Comparison of ENCODE assay signal across 8 cellular contexts in the genomic region with DNA sequence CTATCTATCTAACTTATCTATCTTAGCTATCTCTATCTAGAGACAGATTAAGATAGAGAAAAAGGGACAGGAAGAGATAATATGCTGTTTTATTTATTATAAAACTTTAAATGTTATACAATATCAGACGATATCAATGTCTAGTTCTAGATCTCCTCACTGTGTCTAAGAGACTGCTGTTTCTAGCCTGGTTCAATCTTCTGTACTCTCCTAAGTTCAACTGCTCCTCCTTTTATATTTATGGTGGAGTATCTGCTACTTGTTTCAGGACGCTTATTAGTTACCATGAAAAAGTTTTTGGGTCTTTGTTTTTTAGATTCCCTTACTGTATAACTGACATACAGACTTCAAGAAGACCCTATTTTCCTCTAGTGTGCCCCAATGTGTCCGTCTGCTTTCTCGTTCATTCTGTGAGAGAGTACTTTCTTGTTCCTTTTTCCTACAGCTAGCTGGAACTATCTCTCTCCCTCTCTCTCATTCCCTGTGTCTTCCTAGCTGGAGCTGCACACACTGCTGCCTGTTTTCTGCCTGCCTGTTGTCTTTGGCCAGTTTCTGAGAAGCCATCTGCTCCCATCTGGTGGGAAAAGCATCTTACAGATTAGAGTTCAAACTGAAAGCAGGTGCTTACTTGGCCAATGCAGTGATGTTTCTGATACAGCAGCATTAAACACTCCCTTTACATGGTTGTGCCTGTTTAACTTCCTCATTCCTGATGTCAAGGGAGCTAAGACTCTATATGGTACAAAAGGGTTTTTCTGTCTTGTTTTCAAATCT. TPM values are rescaled to one million over a fixed set of nuclear protein-coding genes. Genes with fewer than 3 reads are reported as not detected.
DNase-seq lines count a peak whose midpoint lies in the region; ATAC-seq and TF ChIP-seq lines count a peak whose summit lies in the region.

No MANE protein-coding gene starts in this region.

- peak overlapping the region; percentile 83 for H3K4me2 ChIP-seq in MM.1S (ENCODE audit: low read depth, low read length)

- no peaks in the 10 kb centered on the region for H3K9me3 Mint-ChIP-seq in activated T-helper 1 cell treated with anti-CD3 and anti-CD28 coated beads, Interleukin-12 subunit alpha, Interleukin-12 subunit beta, Interleukin-2, Interleukin-4 antibody, amounts not matched to agents 30 ng/mL and 10 ng/mL and 1 ng/mL, durations not matched to agents 14 hours and 24 hours and 36 hours
- no peaks in the 10 kb centered on the region for H3K9me3 Mint-ChIP-seq in stimulated activated memory B cell treated with anti-CD40 and anti-IgM and Interleukin-4, amounts not matched to agents 10 μg/mL and 1 μg/mL and 100 μg/mL, for 72 hours

- peak overlapping the region; percentile 33; the same call in 1 of the 2 replicates for H3K9ac ChIP-seq in MM.1S (ENCODE audit: low read length)

- no peaks in the 10 kb centered on the region for H3K27me3 ChIP-seq in MM.1S (replicated peaks; ENCODE audit: insufficient read depth, low read length)

- peak; percentile 63 for ATAC-seq in GM21423 (IDR thresholded peaks at IDR 0.05; ENCODE audit: unreplicated experiment)
- ATAC-seq in stimulated activated memory B cell treated with anti-CD40 and anti-IgM and Interleukin-4, amounts not matched to agents 10 μg/mL and 1 μg/mL and 100 μg/mL, for 72 hours = peak; percentile 68
- no peak for ATAC-seq in HG03521 (IDR thresholded peaks at IDR 0.05; ENCODE audit: unreplicated experiment)

- H3K9me2 ChIP-seq in MM.1S (replicated peaks; ENCODE audit: insufficient read depth, low read length) = no peaks in the 10 kb centered on the region

- peak overlapping the region; percentile 79 for H2AFZ ChIP-seq in MM.1S (ENCODE audit: low read length)

- no peaks in the 10 kb centered on the region for H3K79me2 ChIP-seq in MM.1S (ENCODE audit: low read length)

- peaks cover 4% of the 10 kb centered on the region for H3K27me3 Mint-ChIP-seq in activated T-helper 1 cell treated with anti-CD3 and anti-CD28 coated beads, Interleukin-12 subunit alpha, Interleukin-12 subunit beta, Interleukin-2, Interleukin-4 antibody, amounts not matched to agents 30 ng/mL and 10 ng/mL and 1 ng/mL, durations not matched to agents 14 hours and 24 hours and 36 hours (ENCODE audit: insufficient read depth)
- H3K27me3 Mint-ChIP-seq in stimulated activated memory B cell treated with anti-CD40 and anti-IgM and Interleukin-4, amounts not matched to agents 10 μg/mL and 1 μg/mL and 100 μg/mL, for 72 hours = peaks cover 3% of the 10 kb centered on the region

- peak overlapping the region; percentile 69 for H3K4me3 Mint-ChIP-seq in activated T-helper 1 cell treated with anti-CD3 and anti-CD28 coated beads, Interleukin-12 subunit alpha, Interleukin-12 subunit beta, Interleukin-2, Interleukin-4 antibody, amounts not matched to agents 30 ng/mL and 10 ng/mL and 1 ng/mL, durations not matched to agents 14 hours and 24 hours and 36 hours
- H3K4me3 Mint-ChIP-seq in stimulated activated memory B cell treated with anti-CD40 and anti-IgM and Interleukin-4, amounts not matched to agents 10 μg/mL and 1 μg/mL and 100 μg/mL, for 72 hours = peak overlapping the region; percentile 66

- peak overlapping the region; percentile 37; the same call in 1 of the 2 replicates for H3K27ac ChIP-seq in MM.1S (ENCODE audit: low read length)

- H3K36me3 Mint-ChIP-seq in activated T-helper 1 cell treated with anti-CD3 and anti-CD28 coated beads, Interleukin-12 subunit alpha, Interleukin-12 subunit beta, Interleukin-2, Interleukin-4 antibody, amounts not matched to agents 30 ng/mL and 10 ng/mL and 1 ng/mL, durations not matched to agents 14 hours and 24 hours and 36 hours (ENCODE audit: low read depth) = no peaks in the 10 kb centered on the region
- H3K36me3 Mint-ChIP-seq in stimulated activated memory B cell treated with anti-CD40 and anti-IgM and Interleukin-4, amounts not matched to agents 10 μg/mL and 1 μg/mL and 100 μg/mL, for 72 hours = no peaks in the 10 kb centered on the region

- TF ChIP-seq CTCF in MM.1S (IDR thresholded peaks at IDR 0.05; ENCODE audit: low read length) = peak; percentile 7; the same call in 1 of the 2 replicates

- H3K9me3 ChIP-seq in MM.1S (replicated peaks; ENCODE audit: insufficient read depth, low read length) = no peaks in the 10 kb centered on the region

- peaks cover 12% of the 10 kb centered on the region for H3K4me1 ChIP-seq in MM.1S (ENCODE audit: low read length)

- peaks cover 6% of the 10 kb centered on the region; the same call in 1 of the 2 replicates for H3F3A ChIP-seq in MM.1S (ENCODE audit: insufficient read depth, low read length)

- intact Hi-C loops in activated T-helper 1 cell treated with anti-CD3 and anti-CD28 coated beads, Interleukin-12 subunit alpha, Interleukin-12 subunit beta, Interleukin-2, Interleukin-4 antibody, amounts not matched to agents 30 ng/mL and 10 ng/mL and 1 ng/mL, durations not matched to agents 14 hours and 24 hours and 36 hours (cut with micrococcal nuclease) = loop anchor here (2.0 to 5.0 kb wide), 2 partner anchors 116 to 1819 kb away; no protein-coding TSS in a partner anchor

- DNase-seq in ELR (ENCODE audit: low read depth) (peak; percentile 49), MM.1S (peak; percentile 62), epidermal melanocyte (ENCODE audit: insufficient read length, low spot score) (no peak), HT-29 (ENCODE audit: low spot score) (no peak)
- DNase-seq in activated T-helper 1 cell treated with anti-CD3 and anti-CD28 coated beads, Interleukin-12 subunit alpha, Interleukin-12 subunit beta, Interleukin-2, Interleukin-4 antibody, amounts not matched to agents 30 ng/mL and 10 ng/mL and 1 ng/mL, durations not matched to agents 14 hours and 24 hours and 36 hours (ENCODE audit: low spot score) = no peak

- no peaks in the 10 kb centered on the region for H3K36me3 ChIP-seq in MM.1S (replicated peaks; ENCODE audit: insufficient read depth, low read length)

- H3K4me3 ChIP-seq in MM.1S (ENCODE audit: low read length) = peak overlapping the region; percentile 42

- peaks cover 22% of the 10 kb centered on the region for H3K4me1 Mint-ChIP-seq in activated T-helper 1 cell treated with anti-CD3 and anti-CD28 coated beads, Interleukin-12 subunit alpha, Interleukin-12 subunit beta, Interleukin-2, Interleukin-4 antibody, amounts not matched to agents 30 ng/mL and 10 ng/mL and 1 ng/mL, durations not matched to agents 14 hours and 24 hours and 36 hours (ENCODE audit: low read depth)
- H3K4me1 Mint-ChIP-seq in stimulated activated memory B cell treated with anti-CD40 and anti-IgM and Interleukin-4, amounts not matched to agents 10 μg/mL and 1 μg/mL and 100 μg/mL, for 72 hours = peaks cover 14% of the 10 kb centered on the region

- H3K27ac Mint-ChIP-seq in activated T-helper 1 cell treated with anti-CD3 and anti-CD28 coated beads, Interleukin-12 subunit alpha, Interleukin-12 subunit beta, Interleukin-2, Interleukin-4 antibody, amounts not matched to agents 30 ng/mL and 10 ng/mL and 1 ng/mL, durations not matched to agents 14 hours and 24 hours and 36 hours = no peak overlapping the region
- H3K27ac Mint-ChIP-seq in stimulated activated memory B cell treated with anti-CD40 and anti-IgM and Interleukin-4, amounts not matched to agents 10 μg/mL and 1 μg/mL and 100 μg/mL, for 72 hours = peak overlapping the region; percentile 74

- H4K20me1 ChIP-seq in MM.1S (ENCODE audit: insufficient read depth, low read length) = no peaks in the 10 kb centered on the region

RNA-seq across cellular contexts. Expression of a gene that starts 49.4 kb away (rescaled TPM):
- 9.5 and 10.2 TPM in 2 replicates for total RNA-seq in activated T-helper 1 cell treated with anti-CD3 and anti-CD28 coated beads, Interleukin-12 subunit alpha, Interleukin-12 subunit beta, Interleukin-2, Interleukin-4 antibody, amounts not matched to agents 30 ng/mL and 10 ng/mL and 1 ng/mL, durations not matched to agents 14 hours and 24 hours and 36 hours
- total RNA-seq in HT-29 (2014; rRNA removed; shearing (Covaris generic)) = 24.2 and 26.8 TPM in 2 replicates

Comparison
In these comparisons a context has a peak if more than half of its experiments do, and no peak if none do; other contexts are left out.
1. DNase-seq: peak in ELR (single experiment) and MM.1S (single experiment); none in activated T-helper 1 cell treated with anti-CD3 and anti-CD28 coated beads, Interleukin-12 subunit alpha, Interleukin-12 subunit beta, Interleukin-2, Interleukin-4 antibody, amounts not matched to agents 30 ng/mL and 10 ng/mL and 1 ng/mL, durations not matched to agents 14 hours and 24 hours and 36 hours (single experiment), epidermal melanocyte (single experiment) and HT-29 (single experiment).